Comparison of ENCODE assay signal across 15 cellular contexts in genomic region chr14:65472189-65472588, GRCh38. TPM values are rescaled to one million over a fixed set of nuclear protein-coding genes. Genes with fewer than 3 reads are reported as not detected.
A peak's percentile ranks its signal among the peaks of the same experiment; 100 is the strongest.
DNase-seq lines count a peak whose midpoint lies in the region; ATAC-seq and TF ChIP-seq lines count a peak whose summit lies in the region.
"Had no signal": no experiment of that assay in that cellular context is flagged by ENCODE, and none has a peak within 500 bp of the region (broad histone marks: within the 10 kb centered on the region; RNA-seq: fewer than 3 reads in every experiment).

No MANE protein-coding gene starts in this region.

- H3K36me3 ChIP-seq in Loucy (ENCODE audit: insufficient read depth, low read length) (no peaks in the 10 kb centered on the region), PC-3 (ENCODE audit: low read depth, low read length) (peaks cover 4% of the 10 kb centered on the region; the same call in 1 of the 2 replicates)

- peaks cover 25% of the 10 kb centered on the region for H3K4me1 ChIP-seq in Loucy (ENCODE audit: insufficient read depth, low read length, poor library complexity, severe bottlenecking)
- no peaks in the 10 kb centered on the region for H3K4me1 ChIP-seq in PC-3 (ENCODE audit: insufficient read depth, low read length)

- ATAC-seq in GM19035 (IDR thresholded peaks at IDR 0.05; ENCODE audit: unreplicated experiment) = no peak
- ATAC-seq in PC-3 = no peak

- POLR2A ChIA-PET in PC-3 (lab: Charles Lee; ENCODE audit: unreplicated experiment) = interaction anchor here (0.6 to 0.7 kb wide), 2 partner anchors 12 to 108 kb away, joined by 5 to 7 read pairs; no protein-coding TSS in a partner anchor

- H3K4me2 ChIP-seq in Loucy (ENCODE audit: low read depth, low read length, poor library complexity, severe bottlenecking) (peak overlapping the region; percentile 53), PC-3 (ENCODE audit: low read length) (no peak overlapping the region)
- H3K4me2 ChIP-seq: BLaER1 had no signal

- TF ChIP-seq CTCF in Loucy (conservative IDR thresholded peaks at IDR 0.05; ENCODE audit: low read length) (no peak), PC-3 (conservative IDR thresholded peaks at IDR 0.05; ENCODE audit: low read depth, low read length) (no peak)

- H3K27me3 ChIP-seq in Loucy (ENCODE audit: insufficient read depth, low read length, poor library complexity, severe bottlenecking) (no peaks in the 10 kb centered on the region), PC-3 (ENCODE audit: low read length) (no peaks in the 10 kb centered on the region)
- H3K27me3 ChIP-seq: BLaER1 had no signal

- intact Hi-C loops in PC-3 (cut with micrococcal nuclease) = no loop called here

- no peak overlapping the region for H3K9ac ChIP-seq in Loucy (ENCODE audit: low read depth, low read length, poor library complexity, severe bottlenecking)
- no peak overlapping the region for H3K9ac ChIP-seq in PC-3 (ENCODE audit: low read length)
- H3K9ac ChIP-seq: BLaER1 had no signal

- H3K9me2 ChIP-seq in Loucy (replicated peaks; ENCODE audit: low read depth, low read length) = no peaks in the 10 kb centered on the region
- H3K9me2 ChIP-seq in PC-3 (replicated peaks; ENCODE audit: low read length) = no peaks in the 10 kb centered on the region

- CTCF ChIA-PET in PC-3 (lab: Charles Lee) = no interaction called here

- no peaks in the 10 kb centered on the region for H3F3A ChIP-seq in Loucy (ENCODE audit: low read depth)
- H3F3A ChIP-seq in PC-3 (ENCODE audit: low read length, unreplicated experiment) = no peaks in the 10 kb centered on the region

- H4K20me1 ChIP-seq in Loucy (ENCODE audit: insufficient read depth, low read length, poor library complexity, severe bottlenecking) (peaks cover 6% of the 10 kb centered on the region), PC-3 (ENCODE audit: low read length) (peaks cover 29% of the 10 kb centered on the region; the same call in 1 of the 2 replicates)

- H3K4me3 ChIP-seq in Loucy (ENCODE audit: low read length, poor library complexity, severe bottlenecking) = peak overlapping the region; percentile 21
- H3K4me3 ChIP-seq in PC-3 (ENCODE audit: low read length) = no peak overlapping the region
- H3K4me3 ChIP-seq: BLaER1, coronary artery had no signal

- H3K9me3 ChIP-seq in Loucy (ENCODE audit: insufficient read depth, low read depth, low read length) = no peaks in the 10 kb centered on the region
- no peaks in the 10 kb centered on the region for H3K9me3 ChIP-seq in PC-3 (ENCODE audit: low read length)
- H3K9me3 ChIP-seq: BLaER1 had no signal

- H2AFZ ChIP-seq in Loucy (ENCODE audit: low read length) (no peak overlapping the region), PC-3 (ENCODE audit: low read length) (no peak overlapping the region)

- H3K27ac ChIP-seq in PC-3 (ENCODE audit: low read length) = no peak overlapping the region
- H3K27ac ChIP-seq: BLaER1, coronary artery had no signal

- BruUV-seq in PC-3 (replicated peaks; lab: Mats Ljungman, UMichigan) = no TSS peak

- H3K79me2 ChIP-seq in Loucy (ENCODE audit: insufficient read depth, low read length) = peaks cover 66% of the 10 kb centered on the region
- peaks cover 95% of the 10 kb centered on the region for H3K79me2 ChIP-seq in PC-3 (ENCODE audit: low read length)

- DNase-seq in DMS153 (lab: John Stamatoyannopoulos, UW) (peak; percentile 12), NCI-H524 (lab: John Stamatoyannopoulos, UW) (peak; percentile 88 to 89), iPS DF 19.7 (ENCODE audit: low read depth, low spot score) (peak; percentile 15), retina (no peak), foreskin melanocyte (no peak), PC-3 (no peak)
- DNase-seq: activated CD4-positive, alpha-beta T cell treated with anti-CD3 and anti-CD28 coated beads, Interleukin-2, amount 50 U/mL, for 4 hours; anterior cingulate cortex; head of caudate nucleus; kidney glomerular epithelial cell; stimulated activated CD4-positive, alpha-beta T cell treated with anti-CD3 and anti-CD28 coated beads, Interleukin-12 subunit alpha, Interleukin-12 subunit beta, amount 100 ng/mL, for 4 hours had no signal

RNA-seq across cellular contexts. Expression of gene FUT8, which starts 59.7 kb away (rescaled TPM):
- 129 and 132 TPM in 2 replicates for total RNA-seq in PC-3 (2014; rRNA removed)

Comparison
In these comparisons a context has a peak if more than half of its experiments do, and no peak if none do; other contexts are left out.
1. DNase-seq: peak in DMS153 (single experiment), NCI-H524 (2 of 2) and iPS DF 19.7 (single experiment); none in retina (single experiment), foreskin melanocyte (single experiment) and PC-3 (single experiment).